In genomic region chr6:140636698-140637402, GRCh38 we compare ENCODE assay signal across 1 cellular context.
A peak's percentile ranks its signal among the peaks of the same experiment; 100 is the strongest.
TF ChIP-seq lines count a peak whose summit lies in the region.

No MANE protein-coding gene starts in this region.

TF ChIP-seq in GM12878, 131 proteins besides CTCF, POLR2A, EP300 and RAD21 (continued from another document):
- TF ChIP-seq NKRF (conservative IDR thresholded peaks at IDR 0.05) (no peak), SRF (IDR thresholded peaks at IDR 0.05; ENCODE audit: low read depth in 2 of 2, low read length in 2 of 2) (0 out of 4 replicates have a peak, but pooled peaks of 1 of the 2 experiments have one; percentile 32), SREBF1 (IDR thresholded peaks at IDR 0.05; ENCODE audit: low read length) (no peak), MEF2A (IDR thresholded peaks at IDR 0.05; ENCODE audit: insufficient read depth, low read depth, low read length) (0 out of 2 replicates have a peak, but pooled peaks have one; percentile 14), MXI1 (IDR thresholded peaks at IDR 0.05; ENCODE audit: low read depth, low read length) (no peak), CHD2 (IDR thresholded peaks at IDR 0.05; ENCODE audit: borderline replicate concordance, low read depth, low read length) (no peak), NRF1 (conservative IDR thresholded peaks at IDR 0.05; ENCODE audit: low read depth, low read length) (no peak), CREM (IDR thresholded peaks at IDR 0.05; ENCODE audit: low read depth) (0 out of 2 replicates have a peak, but pooled peaks have one; percentile 4), MTA3 (IDR thresholded peaks at IDR 0.05; ENCODE audit: borderline replicate concordance, low read length) (no peak), PKNOX1 (IDR thresholded peaks at IDR 0.05) (peak; percentile 81), ZBTB33 (IDR thresholded peaks at IDR 0.05) (no peak), E4F1 (IDR thresholded peaks at IDR 0.05; ENCODE audit: borderline replicate concordance, partially characterized antibody) (no peak), RAD51 (IDR thresholded peaks at IDR 0.05) (no peak)
